ENCODE assay signal across 24 cellular contexts in the genomic region with DNA sequence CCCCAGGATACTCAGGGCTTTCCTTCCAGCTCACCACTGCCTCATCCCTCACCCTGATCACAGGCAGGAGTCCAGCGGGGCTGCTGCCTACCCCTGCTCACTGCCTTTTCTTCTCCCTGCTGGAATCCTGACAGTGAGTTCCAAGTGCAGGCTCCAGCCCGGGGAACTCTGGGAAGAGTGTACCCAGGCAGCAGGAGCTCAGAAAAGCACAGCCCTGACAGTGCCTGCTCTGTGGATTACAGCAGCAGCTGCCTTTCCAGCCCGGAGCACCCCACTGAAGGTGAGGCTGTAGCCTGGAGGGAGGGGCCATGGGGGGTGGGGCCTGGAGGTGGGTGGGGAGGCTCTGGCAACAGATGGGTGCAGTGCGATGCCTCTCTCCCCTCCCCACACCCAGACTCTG. TPM values are rescaled to one million over a fixed set of nuclear protein-coding genes. Genes with fewer than 3 reads are reported as not detected.
DNase-seq lines count a peak whose midpoint lies in the region; ATAC-seq lines count a peak whose summit lies in the region.
"Had no signal": no experiment of that assay in that cellular context is flagged by ENCODE, and none has a peak within 500 bp of the region (broad histone marks: within the 10 kb centered on the region; RNA-seq: fewer than 3 reads in every experiment).

No MANE protein-coding gene starts in this region.

- H3K27ac ChIP-seq in SJCRH30 = no peak overlapping the region
- H3K27ac ChIP-seq: 22Rv1; BLaER1 treated with 17β-estradiol and CSF1 and Interleukin-3, amounts not matched to agents 10 nM and 100 nM had no signal

- no peak overlapping the region for H3K4me3 ChIP-seq in SJCRH30
- H3K4me3 ChIP-seq: BLaER1 treated with 17β-estradiol and CSF1 and Interleukin-3, amounts not matched to agents 10 nM and 100 nM; MG63 had no signal

- peaks cover 21% of the 10 kb centered on the region for H3K36me3 Mint-ChIP-seq in activated T-helper 17 cell treated with anti-CD3 and anti-CD28 coated beads, Interleukin-2, amount 50 U/mL, for 72 hours (ENCODE audit: low read depth)

- no peaks in the 10 kb centered on the region for H3K9me3 ChIP-seq in SJCRH30 (replicated peaks)
- H3K9me3 ChIP-seq: BLaER1 treated with 17β-estradiol and CSF1 and Interleukin-3, amounts not matched to agents 10 nM and 100 nM; MG63 had no signal

- peaks cover 8% of the 10 kb centered on the region for H3K36me3 ChIP-seq in SJCRH30
- H3K36me3 ChIP-seq: MG63 had no signal

- DNase-seq in DMS 273 (lab: John Stamatoyannopoulos, UW; ENCODE audit: unreplicated experiment) (peak; percentile 37), DMS 273 treated with DMSO at 0.1 percent for 48 hours (lab: John Stamatoyannopoulos, UW) (no peak), Ammon's horn (ENCODE audit: low spot score) (peak; percentile 54), SJCRH30 (peak; percentile 20 to 36), midbrain (lab: John Stamatoyannopoulos, UW) (peak; percentile 35)
- DNase-seq: ACHN; DMS53; GDM1; H7; HFFc6; Kasumi-1; MG63; NCI-H1417; NCI-H187 treated with DMSO at 0.1 percent for 48 hours; NCI-H2107; NCI-H2227 treated with DMSO at 0.1 percent for 48 hours; NCI-H510A; NK-92 treated with Interleukin-12 subunit alpha and Interleukin-12 subunit beta, amount 100 ng/mL, for 24 hours had no signal

- H3K4me3 Mint-ChIP-seq in activated T-helper 17 cell treated with anti-CD3 and anti-CD28 coated beads, Interleukin-2, amount 50 U/mL, for 72 hours = no peak overlapping the region
- H3K4me3 Mint-ChIP-seq: CD8-positive, alpha-beta T cell; HFFc6 had no signal

- no peak overlapping the region for H3K27ac Mint-ChIP-seq in activated T-helper 17 cell treated with anti-CD3 and anti-CD28 coated beads, Interleukin-2, amount 50 U/mL, for 72 hours
- H3K27ac Mint-ChIP-seq: CD8-positive, alpha-beta T cell; HFFc6 had no signal

- no peak for ATAC-seq in GM21576 (IDR thresholded peaks at IDR 0.05; ENCODE audit: unreplicated experiment)
- ATAC-seq in activated T-helper 17 cell treated with anti-CD3 and anti-CD28 coated beads, Interleukin-2, amount 50 U/mL, for 72 hours (replicated peaks) = no peak
- no peak for ATAC-seq in HG03571 (IDR thresholded peaks at IDR 0.05; ENCODE audit: unreplicated experiment)
- ATAC-seq: CD8-positive, alpha-beta T cell had no signal

- no peaks in the 10 kb centered on the region for H3K4me1 ChIP-seq in SJCRH30

- H3K27me3 ChIP-seq in SJCRH30 = no peaks in the 10 kb centered on the region
- H3K27me3 ChIP-seq: MG63 had no signal

- no peaks in the 10 kb centered on the region for H3K27me3 Mint-ChIP-seq in activated T-helper 17 cell treated with anti-CD3 and anti-CD28 coated beads, Interleukin-2, amount 50 U/mL, for 72 hours

- H3K4me1 Mint-ChIP-seq in activated T-helper 17 cell treated with anti-CD3 and anti-CD28 coated beads, Interleukin-2, amount 50 U/mL, for 72 hours = no peaks in the 10 kb centered on the region

- no peaks in the 10 kb centered on the region for H3K9me3 Mint-ChIP-seq in activated T-helper 17 cell treated with anti-CD3 and anti-CD28 coated beads, Interleukin-2, amount 50 U/mL, for 72 hours
- H3K9me3 Mint-ChIP-seq: CD8-positive, alpha-beta T cell; HFFc6 had no signal

RNA-seq across cellular contexts. Expression of a gene that starts 6.1 kb away (rescaled TPM):
- total RNA-seq in SJCRH30 (2014; rRNA removed; shearing (Covaris generic)) = 7.0 and 7.5 TPM in 2 replicates
- total RNA-seq in activated T-helper 17 cell treated with anti-CD3 and anti-CD28 coated beads, Interleukin-2, amount 50 U/mL, for 72 hours = 10 to 100 TPM; 12.0 to 16.6 TPM

RNA-seq across cellular contexts. Expression of a gene that starts 16.8 kb away (rescaled TPM):
- 3.0 and 7.2 TPM in 2 replicates for total RNA-seq in SJCRH30 (2014; rRNA removed; shearing (Covaris generic))
- 1 to 10 TPM; 2.7 to 8.3 TPM for total RNA-seq in activated T-helper 17 cell treated with anti-CD3 and anti-CD28 coated beads, Interleukin-2, amount 50 U/mL, for 72 hours

RNA-seq across cellular contexts. Expression of a gene that starts 47.5 kb away (rescaled TPM):
- total RNA-seq in SJCRH30 (2014; rRNA removed; shearing (Covaris generic)) = 10.9 and 14.5 TPM in 2 replicates
- 10 to 100 TPM; 33.7 to 45.5 TPM for total RNA-seq in activated T-helper 17 cell treated with anti-CD3 and anti-CD28 coated beads, Interleukin-2, amount 50 U/mL, for 72 hours
